In genomic region chr17:31574458-31574857, GRCh38 we compare ENCODE assay signal across 15 cellular contexts.
"Had no signal": no experiment of that assay in that cellular context is flagged by ENCODE, and none has a peak within 500 bp of the region (broad histone marks: within the 10 kb centered on the region; RNA-seq: fewer than 3 reads in every experiment).

No MANE protein-coding gene starts in this region.

- H3K9ac ChIP-seq: parathyroid adenoma had no signal

- H3K4me1 Mint-ChIP-seq: activated B cell treated with CpG ODN at 0.5 μM for 24 hours; activated naive CD4-positive, alpha-beta T cell treated with anti-CD3 and anti-CD28 coated beads, Interleukin-2, amount 10 ng/mL, durations not matched to agents 7 days and 5 days; activated T-helper 17 cell treated with anti-CD3 and anti-CD28 coated beads, Interleukin-2, amount 50 U/mL, for 72 hours had no signal

- H3K36me3 ChIP-seq: adrenal gland had no signal

- H3K27ac Mint-ChIP-seq: activated B cell treated with CpG ODN at 0.5 μM for 24 hours; activated naive CD4-positive, alpha-beta T cell treated with anti-CD3 and anti-CD28 coated beads, Interleukin-2, amount 10 ng/mL, durations not matched to agents 7 days and 5 days; activated T-helper 17 cell treated with anti-CD3 and anti-CD28 coated beads, Interleukin-2, amount 50 U/mL, for 72 hours; brain; type B pancreatic cell had no signal

- H2AFZ ChIP-seq: parathyroid adenoma had no signal

- DNase-seq: activated B cell treated with CpG ODN at 0.5 μM for 24 hours; activated CD4-positive, alpha-beta T cell treated with anti-CD3 and anti-CD28 coated beads, Interleukin-2, amount 50 U/mL, for 1 hour; activated naive CD4-positive, alpha-beta T cell treated with anti-CD3 and anti-CD28 coated beads, Interleukin-2, amount 10 ng/mL, durations not matched to agents 7 days and 5 days; activated T-cell treated with anti-CD3 and anti-CD28 coated beads for 4 hours; adrenal gland; dermis blood vessel endothelial cell; retina; small intestine had no signal

- H3K79me2 ChIP-seq: parathyroid adenoma had no signal

- H3K27me3 ChIP-seq: adrenal gland had no signal

- H3K9me3 Mint-ChIP-seq: activated B cell treated with CpG ODN at 0.5 μM for 24 hours; activated naive CD4-positive, alpha-beta T cell treated with anti-CD3 and anti-CD28 coated beads, Interleukin-2, amount 10 ng/mL, durations not matched to agents 7 days and 5 days; activated T-helper 17 cell treated with anti-CD3 and anti-CD28 coated beads, Interleukin-2, amount 50 U/mL, for 72 hours; brain; neural crest cell; type B pancreatic cell had no signal

- H3K9me3 ChIP-seq: adrenal gland had no signal

- H3K27ac ChIP-seq: adrenal gland, parathyroid adenoma had no signal

- H3K4me3 Mint-ChIP-seq: activated B cell treated with CpG ODN at 0.5 μM for 24 hours; activated naive CD4-positive, alpha-beta T cell treated with anti-CD3 and anti-CD28 coated beads, Interleukin-2, amount 10 ng/mL, durations not matched to agents 7 days and 5 days; activated T-helper 17 cell treated with anti-CD3 and anti-CD28 coated beads, Interleukin-2, amount 50 U/mL, for 72 hours; brain; neural crest cell; type B pancreatic cell had no signal

- FAIRE-seq: endometrium, small intestine had no signal

- ATAC-seq: activated T-helper 17 cell treated with anti-CD3 and anti-CD28 coated beads, Interleukin-2, amount 50 U/mL, for 72 hours; esophagus mucosa had no signal

- H3K4me3 ChIP-seq: adrenal gland had no signal

- H3K27me3 Mint-ChIP-seq: activated B cell treated with CpG ODN at 0.5 μM for 24 hours; activated T-helper 17 cell treated with anti-CD3 and anti-CD28 coated beads, Interleukin-2, amount 50 U/mL, for 72 hours; type B pancreatic cell had no signal

- H3K36me3 Mint-ChIP-seq: activated naive CD4-positive, alpha-beta T cell treated with anti-CD3 and anti-CD28 coated beads, Interleukin-2, amount 10 ng/mL, durations not matched to agents 7 days and 5 days; brain; type B pancreatic cell had no signal
